In genomic region chr5:80249876-80250275, GRCh38 we compare ENCODE assay signal across 1 cellular context.
TF ChIP-seq lines count a peak whose summit lies in the region.

No MANE protein-coding gene starts in this region.

TF ChIP-seq in SK-N-SH, 30 proteins besides CTCF, POLR2A, EP300 and RAD21 (continued from another document):
- TF ChIP-seq TAF1 (IDR thresholded peaks at IDR 0.05; ENCODE audit: borderline replicate concordance, low read depth, low read length) (no peak), TCF12 (IDR thresholded peaks at IDR 0.05) (no peak), JUND (IDR thresholded peaks at IDR 0.05) (no peak), REST (IDR thresholded peaks at IDR 0.05; ENCODE audit: low read depth, low read length) (no peak), RCOR1 (IDR thresholded peaks at IDR 0.05; ENCODE audit: low read length) (no peak), SMC3 (IDR thresholded peaks at IDR 0.05; ENCODE audit: low read depth, low read length) (no peak), CHD2 (IDR thresholded peaks at IDR 0.05; ENCODE audit: low read length, partially characterized antibody) (no peak), RXRA (IDR thresholded peaks at IDR 0.05; ENCODE audit: borderline replicate concordance, low read depth) (no peak), POLR2AphosphoS5 (IDR thresholded peaks at IDR 0.05; ENCODE audit: low read depth, low read length) (no peak), EZH2phosphoT487 (IDR thresholded peaks at IDR 0.05; ENCODE audit: borderline replicate concordance, low read depth) (no peak), YY1 (IDR thresholded peaks at IDR 0.05; ENCODE audit: low read depth) (no peak), FOSL2 (IDR thresholded peaks at IDR 0.05; ENCODE audit: borderline replicate concordance, low read depth) (no peak), GABPA (IDR thresholded peaks at IDR 0.05; ENCODE audit: low read depth) (no peak), FOXJ3 (CRISPR knock-in tag; IDR thresholded peaks at IDR 0.05) (no peak), USF1 (IDR thresholded peaks at IDR 0.05; ENCODE audit: borderline replicate concordance, low read depth) (no peak), RFX5 (IDR thresholded peaks at IDR 0.05; ENCODE audit: low read length) (no peak)
- TF ChIP-seq, protein P1, sequence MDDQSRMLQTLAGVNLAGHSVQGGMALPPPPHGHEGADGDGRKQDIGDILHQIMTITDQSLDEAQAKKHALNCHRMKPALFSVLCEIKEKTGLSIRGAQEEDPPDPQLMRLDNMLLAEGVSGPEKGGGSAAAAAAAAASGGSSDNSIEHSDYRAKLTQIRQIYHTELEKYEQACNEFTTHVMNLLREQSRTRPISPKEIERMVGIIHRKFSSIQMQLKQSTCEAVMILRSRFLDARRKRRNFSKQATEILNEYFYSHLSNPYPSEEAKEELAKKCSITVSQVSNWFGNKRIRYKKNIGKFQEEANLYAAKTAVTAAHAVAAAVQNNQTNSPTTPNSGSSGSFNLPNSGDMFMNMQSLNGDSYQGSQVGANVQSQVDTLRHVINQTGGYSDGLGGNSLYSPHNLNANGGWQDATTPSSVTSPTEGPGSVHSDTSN (IDR thresholded peaks at IDR 0.05): no peak
- TF ChIP-seq, protein P2, sequence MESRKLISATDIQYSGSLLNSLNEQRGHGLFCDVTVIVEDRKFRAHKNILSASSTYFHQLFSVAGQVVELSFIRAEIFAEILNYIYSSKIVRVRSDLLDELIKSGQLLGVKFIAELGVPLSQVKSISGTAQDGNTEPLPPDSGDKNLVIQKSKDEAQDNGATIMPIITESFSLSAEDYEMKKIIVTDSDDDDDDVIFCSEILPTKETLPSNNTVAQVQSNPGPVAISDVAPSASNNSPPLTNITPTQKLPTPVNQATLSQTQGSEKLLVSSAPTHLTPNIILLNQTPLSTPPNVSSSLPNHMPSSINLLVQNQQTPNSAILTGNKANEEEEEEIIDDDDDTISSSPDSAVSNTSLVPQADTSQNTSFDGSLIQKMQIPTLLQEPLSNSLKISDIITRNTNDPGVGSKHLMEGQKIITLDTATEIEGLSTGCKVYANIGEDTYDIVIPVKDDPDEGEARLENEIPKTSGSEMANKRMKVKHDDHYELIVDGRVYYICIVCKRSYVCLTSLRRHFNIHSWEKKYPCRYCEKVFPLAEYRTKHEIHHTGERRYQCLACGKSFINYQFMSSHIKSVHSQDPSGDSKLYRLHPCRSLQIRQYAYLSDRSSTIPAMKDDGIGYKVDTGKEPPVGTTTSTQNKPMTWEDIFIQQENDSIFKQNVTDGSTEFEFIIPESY (IDR thresholded peaks at IDR 0.05; ENCODE audit: borderline replicate concordance, low read depth): no peak
